In genomic region chr2:134124047-134124753, GRCh38 we compare ENCODE assay signal across 13 cellular contexts.
DNase-seq lines count a peak whose midpoint lies in the region; ATAC-seq and TF ChIP-seq lines count a peak whose summit lies in the region.
"Had no signal": no experiment of that assay in that cellular context is flagged by ENCODE, and none has a peak within 500 bp of the region (broad histone marks: within the 10 kb centered on the region; RNA-seq: fewer than 3 reads in every experiment).

No MANE protein-coding gene starts in this region.

- no peaks in the 10 kb centered on the region for H3K36me3 ChIP-seq in upper lobe of left lung
- no peaks in the 10 kb centered on the region for H3K36me3 ChIP-seq in upper lobe of right lung

- 22 to 41% methylated on average over 3 of the region's 3 CpGs for WGBS in upper lobe of left lung, 2 donors

- TF ChIP-seq CTCF in 22Rv1 (IDR thresholded peaks at IDR 0.05): no peak
- no peak for TF ChIP-seq CTCF in fibroblast of the aortic adventitia (IDR thresholded peaks at IDR 0.05; ENCODE audit: insufficient read depth, low read length)
- TF ChIP-seq CTCF in upper lobe of left lung (IDR thresholded peaks at IDR 0.05): no peak
- no peak for TF ChIP-seq CTCF in upper lobe of right lung (IDR thresholded peaks at IDR 0.05)

- H3K9me3 ChIP-seq in upper lobe of left lung (no peaks in the 10 kb centered on the region), upper lobe of right lung (no peaks in the 10 kb centered on the region)

- H3K27me3 ChIP-seq in upper lobe of left lung: no peaks in the 10 kb centered on the region
- H3K27me3 ChIP-seq in upper lobe of right lung: no peaks in the 10 kb centered on the region

- no peak for ATAC-seq in upper lobe of left lung (ENCODE audit: low FRiP score in 2 of 2)
- no peak for ATAC-seq in HG03521 (IDR thresholded peaks at IDR 0.05; ENCODE audit: unreplicated experiment)
- ATAC-seq in upper lobe of right lung: no peak
- ATAC-seq in GM21723 (IDR thresholded peaks at IDR 0.05; ENCODE audit: unreplicated experiment): no peak
- ATAC-seq: activated CD4-positive, CD25-positive, alpha-beta regulatory T cell treated with anti-CD3 and anti-CD28 coated beads, Interleukin-2, amount 50 U/mL, for 24 hours; natural killer cell treated with Interleukin-12 subunit alpha and Interleukin-12 subunit beta and Interleukin-15 and Interleukin-18, amount 100 ng/mL, for 72 hours; stimulated activated naive CD8-positive, alpha-beta T cell treated with anti-CD3 and anti-CD28 coated beads, Interleukin-15, amount 100 ng/mL, for 72 hours had no signal

- intact Hi-C loops in upper lobe of right lung (cut with DNase I): loop anchor here (10.0 kb wide), 1 partner anchor 71 kb away; no protein-coding TSS in a partner anchor

- DNase-seq in DMS79 treated with DMSO at 0.1 percent for 48 hours (lab: John Stamatoyannopoulos, UW) (peak; percentile 68), NCI-H345 (lab: John Stamatoyannopoulos, UW) (peak; percentile 62), fibroblast of the aortic adventitia (ENCODE audit: low read depth) (peak; percentile 27), upper lobe of left lung (no peak), upper lobe of right lung (no peak)
- DNase-seq: activated naive CD4-positive, alpha-beta T cell treated with anti-CD3 and anti-CD28 coated beads, Interleukin-2, amount 10 ng/mL, durations not matched to agents 7 days and 5 days; hypothalamus; stimulated activated naive CD8-positive, alpha-beta T cell treated with anti-CD3 and anti-CD28 coated beads, Interleukin-15, amount 100 ng/mL, for 72 hours had no signal

- no peak for TF ChIP-seq POLR2A in upper lobe of left lung (IDR thresholded peaks at IDR 0.05)

- no peak for TF ChIP-seq EP300 in upper lobe of left lung (IDR thresholded peaks at IDR 0.05)

- H3K4me1 ChIP-seq in upper lobe of left lung: peaks cover 26 to 63% (median 38%) of the 10 kb centered on the region in 4 donors
- H3K4me1 ChIP-seq in upper lobe of right lung: peaks cover 47% of the 10 kb centered on the region

- H3K4me3 ChIP-seq in fibroblast of the aortic adventitia (ENCODE audit: low read depth, low read length) (no peak overlapping the region), upper lobe of left lung (no peak overlapping the region), upper lobe of right lung (no peak overlapping the region)

- H3K27ac ChIP-seq in 22Rv1 (peak overlapping the region; percentile 52), upper lobe of left lung (no peak overlapping the region), upper lobe of right lung (no peak overlapping the region)

Comparison
In these comparisons a context has a peak if more than half of its experiments do, and no peak if none do; other contexts are left out.
1. DNase-seq: peak in DMS79 treated with DMSO at 0.1 percent for 48 hours (single experiment), NCI-H345 (single experiment) and fibroblast of the aortic adventitia (single experiment); none in upper lobe of left lung (0 of 2) and upper lobe of right lung (single experiment).